In genomic region chr1:232329103-232329788, GRCh38 we compare ENCODE assay signal across 17 cellular contexts.
"Had no signal": no experiment of that assay in that cellular context is flagged by ENCODE, and none has a peak within 500 bp of the region (broad histone marks: within the 10 kb centered on the region; RNA-seq: fewer than 3 reads in every experiment).

No MANE protein-coding gene starts in this region.

- H3K4me3 ChIP-seq: colonic mucosa, dorsolateral prefrontal cortex, tibial artery had no signal

- H3K27me3 ChIP-seq: colonic mucosa, tibial artery had no signal

- ATAC-seq: activated CD8-positive, alpha-beta T cell treated with anti-CD3 and anti-CD28 coated beads, Interleukin-2, amount 10 ng/mL, durations not matched to agents 7 days and 5 days; effector memory CD8-positive, alpha-beta T cell; left lobe of liver; stimulated activated effector memory CD8-positive, alpha-beta T cell treated with anti-CD3 and anti-CD28 coated beads, Interleukin-12 subunit alpha, Interleukin-12 subunit beta, amount 100 ng/mL, for 72 hours; stimulated activated naive CD8-positive, alpha-beta T cell treated with anti-CD3 and anti-CD28 coated beads, Interleukin-15, amount 100 ng/mL, for 72 hours had no signal

- H3K9me3 ChIP-seq: colonic mucosa, tibial artery had no signal

- H3K36me3 ChIP-seq: colonic mucosa, tibial artery, WERI-Rb-1 had no signal

- H3K27ac ChIP-seq: colonic mucosa, dorsolateral prefrontal cortex, tibial artery, WERI-Rb-1 had no signal

- DNase-seq: activated CD4-positive, alpha-beta T cell treated with anti-CD3 and anti-CD28 coated beads, Interleukin-2, amount 10 ng/mL, durations not matched to agents 7 days and 5 days; activated CD4-positive, CD25-positive, alpha-beta regulatory T cell treated with anti-CD3 and anti-CD28 coated beads, Interleukin-2, amount 50 U/mL, for 72 hours; activated CD8-positive, alpha-beta T cell treated with anti-CD3 and anti-CD28 coated beads, Interleukin-2, amount 10 ng/mL, durations not matched to agents 7 days and 5 days; activated gamma-delta T cell treated with Interleukin-2 at 50 U/mL for 16 hours; activated T-cell treated with anti-CD3 and anti-CD28 coated beads, Interleukin-2, amount 50 U/mL, for 1 hour; anterior cingulate cortex; colonic mucosa; dorsolateral prefrontal cortex; effector memory CD8-positive, alpha-beta T cell; stimulated activated CD4-positive, alpha-beta T cell treated with anti-CD3 and anti-CD28 coated beads, Interleukin-1b, Interleukin-23, amount 100 ng/mL, for 48 hours; stimulated activated naive CD8-positive, alpha-beta T cell treated with anti-CD3 and anti-CD28 coated beads, Interleukin-15, amount 100 ng/mL, for 72 hours; SW 1271; T-helper 2 cell; tibial artery had no signal

- H3K4me1 ChIP-seq: colonic mucosa, tibial artery had no signal
